ENCODE assay signal across 8 cellular contexts in the genomic region with DNA sequence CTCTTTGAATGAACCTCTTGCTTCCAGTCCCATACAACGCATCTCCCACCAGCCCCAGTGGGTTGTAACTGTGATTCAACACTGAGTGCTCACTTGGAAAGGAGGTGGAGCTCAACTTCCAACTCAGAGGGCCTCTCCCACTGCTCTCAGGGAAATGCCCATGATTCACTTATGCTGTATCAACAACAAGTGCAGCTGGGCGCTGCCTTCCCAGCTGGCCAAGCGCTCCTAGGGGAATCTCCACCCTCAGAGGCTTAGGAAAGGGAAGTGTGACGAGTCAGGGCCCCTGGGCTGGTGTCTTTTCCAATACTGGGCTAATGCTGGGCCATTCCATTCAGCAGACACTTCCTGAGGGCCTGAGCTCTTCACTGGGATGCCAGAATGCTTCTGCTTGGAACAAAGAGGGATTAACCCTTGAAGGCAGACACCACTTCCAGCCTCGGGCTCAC. TPM values are rescaled to one million over a fixed set of nuclear protein-coding genes. Genes with fewer than 3 reads are reported as not detected.
A peak's percentile ranks its signal among the peaks of the same experiment; 100 is the strongest.
DNase-seq lines count a peak whose midpoint lies in the region; ATAC-seq and TF ChIP-seq lines count a peak whose summit lies in the region.

No MANE protein-coding gene starts in this region.

- no peak overlapping the region for H3K4me3 Mint-ChIP-seq in activated naive CD8-positive, alpha-beta T cell treated with anti-CD3 and anti-CD28 coated beads for 36 hours
- no peak overlapping the region for H3K4me3 Mint-ChIP-seq in CD4-positive, alpha-beta memory T cell

- H3K27me3 ChIP-seq in mesenchymal stem cell (ENCODE audit: control insufficient read depth in 1 of 2, insufficient read depth in 1 of 2, low read length in 2 of 2), result peaks cover 0 to 8% of the 10 kb centered on the region in 2 experiments
- peaks cover 0 to 6% (median 0%) of the 10 kb centered on the region in 4 donors for H3K27me3 ChIP-seq in esophagus muscularis mucosa
- no peaks in the 10 kb centered on the region for H3K27me3 ChIP-seq in CD4-positive, alpha-beta memory T cell (ENCODE audit: insufficient read depth, low read length)

- POLR2A ChIA-PET in CD4-positive, alpha-beta memory T cell (lab: Charles Lee; ENCODE audit: partially characterized antibody), result no interaction called here

- CTCF ChIA-PET in CD4-positive, alpha-beta memory T cell (lab: Charles Lee; ENCODE audit: partially characterized antibody), result no interaction called here

- H3K9ac ChIP-seq in mesenchymal stem cell (ENCODE audit: low read length), result peak overlapping the region; percentile 13

- H3K27ac Mint-ChIP-seq in activated naive CD8-positive, alpha-beta T cell treated with anti-CD3 and anti-CD28 coated beads for 36 hours, result no peak overlapping the region
- no peak overlapping the region for H3K27ac Mint-ChIP-seq in CD4-positive, alpha-beta memory T cell

- H3K4me1 ChIP-seq in mesenchymal stem cell (ENCODE audit: control insufficient read depth, insufficient read depth, low read depth, low read length), result peaks cover 7% of the 10 kb centered on the region
- H3K4me1 ChIP-seq in esophagus muscularis mucosa, result peaks cover 8 to 16% (median 14%) of the 10 kb centered on the region in 4 donors
- no peaks in the 10 kb centered on the region for H3K4me1 ChIP-seq in CD4-positive, alpha-beta memory T cell (ENCODE audit: insufficient read depth, low read length)

- H3K4me3 ChIP-seq in HFF-Myc (replicated peaks; ENCODE audit: low read depth, low read length), result no peak overlapping the region
- no peak overlapping the region for H3K4me3 ChIP-seq in mesenchymal stem cell (ENCODE audit: insufficient read depth in 1 of 2, low read depth in 1 of 2, low read length in 2 of 2)
- no peak overlapping the region for H3K4me3 ChIP-seq in esophagus muscularis mucosa
- no peak overlapping the region for H3K4me3 ChIP-seq in CD4-positive, alpha-beta memory T cell (ENCODE audit: low read length in 2 of 2)

- no peaks in the 10 kb centered on the region for H3K9me3 Mint-ChIP-seq in activated naive CD8-positive, alpha-beta T cell treated with anti-CD3 and anti-CD28 coated beads for 36 hours
- H3K9me3 Mint-ChIP-seq in CD4-positive, alpha-beta memory T cell, result no peaks in the 10 kb centered on the region

- intact Hi-C loops in esophagus muscularis mucosa (cut with DNase I), result no loop called here
- intact Hi-C loops in CD4-positive, alpha-beta memory T cell (cut with micrococcal nuclease), result no loop called here

- no peak overlapping the region for H2BK12ac ChIP-seq in mesenchymal stem cell (ENCODE audit: low read length in 2 of 2)

- no peak overlapping the region for H4K8ac ChIP-seq in mesenchymal stem cell (ENCODE audit: low read length)

- ATAC-seq in HG03139 (IDR thresholded peaks at IDR 0.05; ENCODE audit: unreplicated experiment), result no peak

- H3K36me3 Mint-ChIP-seq in activated naive CD8-positive, alpha-beta T cell treated with anti-CD3 and anti-CD28 coated beads for 36 hours, result no peaks in the 10 kb centered on the region
- H3K36me3 Mint-ChIP-seq in CD4-positive, alpha-beta memory T cell, result no peaks in the 10 kb centered on the region

- peaks cover 30% of the 10 kb centered on the region for H3K4me1 Mint-ChIP-seq in activated naive CD8-positive, alpha-beta T cell treated with anti-CD3 and anti-CD28 coated beads for 36 hours
- H3K4me1 Mint-ChIP-seq in CD4-positive, alpha-beta memory T cell, result peaks cover 0 to 4% (median 2%) of the 10 kb centered on the region in 4 donors

- H3K23ac ChIP-seq in mesenchymal stem cell (ENCODE audit: low read length in 2 of 2), result no peak overlapping the region

- H2AK5ac ChIP-seq in mesenchymal stem cell (ENCODE audit: low read length, severe bottlenecking), result no peak overlapping the region

- no peak overlapping the region for H3K4me2 ChIP-seq in mesenchymal stem cell (ENCODE audit: low read length, poor library complexity, severe bottlenecking)

- H3K27ac ChIP-seq in mesenchymal stem cell (ENCODE audit: low read length, poor library complexity, severe bottlenecking) (no peak overlapping the region), esophagus muscularis mucosa (replicated peaks in 1 of 4) (no peak overlapping the region)
- H3K27ac ChIP-seq in CD4-positive, alpha-beta memory T cell (ENCODE audit: low read depth, low read length), result no peak overlapping the region

- no peak overlapping the region for H3K14ac ChIP-seq in mesenchymal stem cell (ENCODE audit: low read length in 2 of 2)

- H2BK15ac ChIP-seq in mesenchymal stem cell (ENCODE audit: low read depth, poor library complexity, severe bottlenecking), result no peak overlapping the region

- H3K36me3 ChIP-seq in mesenchymal stem cell (ENCODE audit: control insufficient read depth in 1 of 2, insufficient read depth in 2 of 2, low read depth in 1 of 2, low read length in 2 of 2) (no peaks in the 10 kb centered on the region), esophagus muscularis mucosa (no peaks in the 10 kb centered on the region)
- no peaks in the 10 kb centered on the region for H3K36me3 ChIP-seq in CD4-positive, alpha-beta memory T cell (ENCODE audit: insufficient read depth, low read length)

- H2BK120ac ChIP-seq in mesenchymal stem cell (ENCODE audit: low read depth, low read length), result no peak overlapping the region

- no peaks in the 10 kb centered on the region for H3K27me3 Mint-ChIP-seq in activated naive CD8-positive, alpha-beta T cell treated with anti-CD3 and anti-CD28 coated beads for 36 hours
- no peaks in the 10 kb centered on the region for H3K27me3 Mint-ChIP-seq in CD4-positive, alpha-beta memory T cell

- no peak overlapping the region for H2BK5ac ChIP-seq in mesenchymal stem cell (ENCODE audit: low read depth, low read length, poor library complexity, severe bottlenecking)

- no peak for TF ChIP-seq EP300 in esophagus muscularis mucosa (IDR thresholded peaks at IDR 0.05)

- H3K9me3 ChIP-seq in mesenchymal stem cell (ENCODE audit: control insufficient read depth, low read length) (no peaks in the 10 kb centered on the region), esophagus muscularis mucosa (no peaks in the 10 kb centered on the region)
- H3K9me3 ChIP-seq in CD4-positive, alpha-beta memory T cell (ENCODE audit: control insufficient read depth in 1 of 2, low read length in 2 of 2), result no peaks in the 10 kb centered on the region

- TF ChIP-seq CTCF in HFF-Myc (IDR thresholded peaks at IDR 0.05; ENCODE audit: low read depth, low read length, missing control alignments), result no peak
- TF ChIP-seq CTCF in esophagus muscularis mucosa (IDR thresholded peaks at IDR 0.05), result no peak

- no peak overlapping the region for H3K18ac ChIP-seq in mesenchymal stem cell (ENCODE audit: low read depth in 1 of 2, low read length in 2 of 2)

- no peak overlapping the region for H3K4ac ChIP-seq in mesenchymal stem cell (ENCODE audit: low read depth in 1 of 2, low read length in 2 of 2)

- WGBS in mesenchymal stem cell, result 42% methylated on average over 5 of the region's 5 CpGs
- 73% methylated on average over 2 of the region's 5 CpGs for WGBS in esophagus muscularis mucosa

- peak; percentile 90 for DNase-seq in ACHN
- peak; percentile 64 for DNase-seq in HFF-Myc (ENCODE audit: extremely low read depth, low read depth)
- peak; percentile 29 for DNase-seq in activated naive CD8-positive, alpha-beta T cell treated with anti-CD3 and anti-CD28 coated beads for 36 hours
- peak; percentile 77 for DNase-seq in mesenchymal stem cell
- DNase-seq in esophagus muscularis mucosa (ENCODE audit: extremely low spot score), result no peak
- DNase-seq in NCI-H1436 (lab: John Stamatoyannopoulos, UW), result no peak
- DNase-seq in CD4-positive, alpha-beta memory T cell, result no peak

- H4K91ac ChIP-seq in mesenchymal stem cell (ENCODE audit: low read length), result no peak overlapping the region

- no peak for TF ChIP-seq POLR2A in esophagus muscularis mucosa (IDR thresholded peaks at IDR 0.05; ENCODE audit: low read depth)

- no peak overlapping the region for H2AFZ ChIP-seq in mesenchymal stem cell (ENCODE audit: low read depth, low read length)

- no peaks in the 10 kb centered on the region for H3K79me1 ChIP-seq in mesenchymal stem cell (replicated peaks; ENCODE audit: low read length, poor library complexity, severe bottlenecking)

- in situ Hi-C loops in ACHN (cut with HindIII; ENCODE audit: low pct_ligation_motif_present, low pct_unique_long_range_greater_than_20kb, low sequenced_read_pairs), result no loop called here

RNA-seq across cellular contexts. Expression of a gene that starts 8.1 kb away (rescaled TPM):
- not detected for total RNA-seq in activated naive CD8-positive, alpha-beta T cell treated with anti-CD3 and anti-CD28 coated beads for 36 hours
- not detected for polyA plus RNA-seq in mesenchymal stem cell (2013, experiment 1 of 2)
- not detected for polyA plus RNA-seq in mesenchymal stem cell (2013, experiment 2 of 2)
- not detected for total RNA-seq in esophagus muscularis mucosa
- not detected for total RNA-seq in CD4-positive, alpha-beta memory T cell
- not detected for polyA plus RNA-seq in CD4-positive, alpha-beta memory T cell

RNA-seq across cellular contexts. Expression of a gene that starts 45.2 kb away (rescaled TPM):
- total RNA-seq in activated naive CD8-positive, alpha-beta T cell treated with anti-CD3 and anti-CD28 coated beads for 36 hours, result 1 to 10 TPM; 5.1 to 5.8 TPM
- 2.8 TPM for polyA plus RNA-seq in mesenchymal stem cell (2013, experiment 1 of 2)
- 2.6 TPM for polyA plus RNA-seq in mesenchymal stem cell (2013, experiment 2 of 2)
- total RNA-seq in esophagus muscularis mucosa, result 1 to 10 TPM in 1 of 4 donors, under 1 TPM in 3; 0.50 to 2.5 (median 0.95) TPM
- under 1 TPM in 1 of 2 experiments, not detected in 1; 0.14 TPM for total RNA-seq in CD4-positive, alpha-beta memory T cell
- polyA plus RNA-seq in CD4-positive, alpha-beta memory T cell, result not detected

Comparison
In these comparisons a context has a peak if more than half of its experiments do, and no peak if none do; other contexts are left out.
1. DNase-seq: peak in ACHN (single experiment), HFF-Myc (single experiment), activated naive CD8-positive, alpha-beta T cell treated with anti-CD3 and anti-CD28 coated beads for 36 hours (single experiment) and mesenchymal stem cell (single experiment); none in esophagus muscularis mucosa (single experiment), NCI-H1436 (single experiment) and CD4-positive, alpha-beta memory T cell (0 of 5).